8 cellular contexts compared by ENCODE assay signal in the genomic region with DNA sequence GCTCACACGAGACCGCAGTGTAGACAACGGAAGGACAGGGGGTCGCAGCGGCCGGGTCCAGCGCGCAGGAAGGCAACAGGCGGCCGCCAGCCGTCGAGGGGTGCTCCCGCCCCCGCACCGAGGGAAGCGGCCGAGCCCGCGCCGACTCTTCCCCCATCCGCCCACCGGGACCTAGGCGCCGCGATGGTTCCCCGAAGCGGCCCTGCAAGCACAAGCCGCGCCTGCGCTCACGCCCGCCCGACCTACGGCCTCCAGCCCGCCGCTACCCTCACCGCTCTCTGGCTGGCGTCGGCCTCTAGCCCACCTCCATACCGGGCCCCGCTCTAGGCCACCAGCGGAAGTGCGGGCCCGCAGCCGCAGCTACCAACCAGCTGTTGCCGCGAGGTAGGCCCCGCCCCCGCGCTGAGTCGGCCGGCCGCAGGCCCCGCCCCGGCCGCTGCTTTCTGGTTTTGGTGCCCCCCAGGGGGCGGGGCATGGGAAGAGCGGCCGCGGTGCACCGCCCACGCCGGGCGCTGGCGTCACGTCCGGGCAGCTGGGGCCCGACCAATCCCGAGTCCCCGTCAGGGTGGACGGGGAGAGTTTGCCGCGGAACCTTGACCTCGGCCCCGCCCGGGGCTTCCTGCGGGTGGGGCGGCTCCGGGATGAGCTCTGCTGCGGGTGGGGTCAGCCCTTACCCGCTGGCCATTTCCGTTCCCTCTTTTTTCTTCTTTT. TPM values are rescaled to one million over a fixed set of nuclear protein-coding genes. Genes with fewer than 3 reads are reported as not detected.
DNase-seq lines count a peak whose midpoint lies in the region; ATAC-seq and TF ChIP-seq lines count a peak whose summit lies in the region.

A gene with protein sequence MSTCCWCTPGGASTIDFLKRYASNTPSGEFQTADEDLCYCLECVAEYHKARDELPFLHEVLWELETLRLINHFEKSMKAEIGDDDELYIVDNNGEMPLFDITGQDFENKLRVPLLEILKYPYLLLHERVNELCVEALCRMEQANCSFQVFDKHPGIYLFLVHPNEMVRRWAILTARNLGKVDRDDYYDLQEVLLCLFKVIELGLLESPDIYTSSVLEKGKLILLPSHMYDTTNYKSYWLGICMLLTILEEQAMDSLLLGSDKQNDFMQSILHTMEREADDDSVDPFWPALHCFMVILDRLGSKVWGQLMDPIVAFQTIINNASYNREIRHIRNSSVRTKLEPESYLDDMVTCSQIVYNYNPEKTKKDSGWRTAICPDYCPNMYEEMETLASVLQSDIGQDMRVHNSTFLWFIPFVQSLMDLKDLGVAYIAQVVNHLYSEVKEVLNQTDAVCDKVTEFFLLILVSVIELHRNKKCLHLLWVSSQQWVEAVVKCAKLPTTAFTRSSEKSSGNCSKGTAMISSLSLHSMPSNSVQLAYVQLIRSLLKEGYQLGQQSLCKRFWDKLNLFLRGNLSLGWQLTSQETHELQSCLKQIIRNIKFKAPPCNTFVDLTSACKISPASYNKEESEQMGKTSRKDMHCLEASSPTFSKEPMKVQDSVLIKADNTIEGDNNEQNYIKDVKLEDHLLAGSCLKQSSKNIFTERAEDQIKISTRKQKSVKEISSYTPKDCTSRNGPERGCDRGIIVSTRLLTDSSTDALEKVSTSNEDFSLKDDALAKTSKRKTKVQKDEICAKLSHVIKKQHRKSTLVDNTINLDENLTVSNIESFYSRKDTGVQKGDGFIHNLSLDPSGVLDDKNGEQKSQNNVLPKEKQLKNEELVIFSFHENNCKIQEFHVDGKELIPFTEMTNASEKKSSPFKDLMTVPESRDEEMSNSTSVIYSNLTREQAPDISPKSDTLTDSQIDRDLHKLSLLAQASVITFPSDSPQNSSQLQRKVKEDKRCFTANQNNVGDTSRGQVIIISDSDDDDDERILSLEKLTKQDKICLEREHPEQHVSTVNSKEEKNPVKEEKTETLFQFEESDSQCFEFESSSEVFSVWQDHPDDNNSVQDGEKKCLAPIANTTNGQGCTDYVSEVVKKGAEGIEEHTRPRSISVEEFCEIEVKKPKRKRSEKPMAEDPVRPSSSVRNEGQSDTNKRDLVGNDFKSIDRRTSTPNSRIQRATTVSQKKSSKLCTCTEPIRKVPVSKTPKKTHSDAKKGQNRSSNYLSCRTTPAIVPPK (N-terminal part only) (minus strand): TSS at position 342 of the 711 bp plus-strand sequence. CDS start 5,558 bp downstream, outside the sequence.

- TF ChIP-seq POLR2A in upper lobe of left lung (IDR thresholded peaks at IDR 0.05): peak; percentile 69 to 99 (median 92)

- DNase-seq in NCI-H1694 treated with DMSO at 0.1 percent for 48 hours (lab: John Stamatoyannopoulos, UW) (peak; percentile 85), amniotic stem cell (lab: John Stamatoyannopoulos, UW) (peak; percentile 92), left cardiac atrium (peak; percentile 98), posterior vena cava (ENCODE audit: low spot score) (peak; percentile 99), upper lobe of left lung (peak; percentile 98 to 100)

- H3K4me3 Mint-ChIP-seq in T-helper 1 cell treated with Interleukin-12 subunit alpha and Interleukin-12 subunit beta and Interleukin-4 antibody, amounts not matched to agents 30 μg/mL and 1 μg/mL, for 36 hours: peak within 1 kb of the TSS; percentile 91

- H3K36me3 Mint-ChIP-seq in T-helper 1 cell treated with Interleukin-12 subunit alpha and Interleukin-12 subunit beta and Interleukin-4 antibody, amounts not matched to agents 30 μg/mL and 1 μg/mL, for 36 hours (ENCODE audit: low read depth): peaks cover 34% of the 10 kb centered on the region

- peak within 1 kb of the TSS; percentile 94 for H3K27ac Mint-ChIP-seq in T-helper 1 cell treated with Interleukin-12 subunit alpha and Interleukin-12 subunit beta and Interleukin-4 antibody, amounts not matched to agents 30 μg/mL and 1 μg/mL, for 36 hours

- no peaks in the 10 kb centered on the region for H3K9me3 ChIP-seq in upper lobe of left lung

- H3K4me3 ChIP-seq in upper lobe of left lung: peak within 1 kb of the TSS; percentile 66 to 78 (median 72)

- peak in 2 of 6 experiments; percentile 44 to 50 for TF ChIP-seq CTCF in upper lobe of left lung (IDR thresholded peaks at IDR 0.05)

- peak in 1 of 4 donors; percentile 35 for TF ChIP-seq EP300 in upper lobe of left lung (IDR thresholded peaks at IDR 0.05)

- ATAC-seq in GM18499 (IDR thresholded peaks at IDR 0.05; ENCODE audit: insufficient read depth, unreplicated experiment) (peak; percentile 59), HG02938 (IDR thresholded peaks at IDR 0.05; ENCODE audit: unreplicated experiment) (peak; percentile 72), left cardiac atrium (peak; percentile 98), upper lobe of left lung (ENCODE audit: low FRiP score in 2 of 2) (peak; percentile 99 to 100)

- H3K27me3 Mint-ChIP-seq in T-helper 1 cell treated with Interleukin-12 subunit alpha and Interleukin-12 subunit beta and Interleukin-4 antibody, amounts not matched to agents 30 μg/mL and 1 μg/mL, for 36 hours (ENCODE audit: low read depth): no peaks in the 10 kb centered on the region

- H3K9me3 Mint-ChIP-seq in T-helper 1 cell treated with Interleukin-12 subunit alpha and Interleukin-12 subunit beta and Interleukin-4 antibody, amounts not matched to agents 30 μg/mL and 1 μg/mL, for 36 hours: no peaks in the 10 kb centered on the region

- intact Hi-C loops in left cardiac atrium (cut with DNase I) (no loop called here), posterior vena cava (cut with DNase I) (no loop called here)

- H3K27ac ChIP-seq in upper lobe of left lung: peak within 1 kb of the TSS; percentile 87 to 94 (median 92)

- H3K27me3 ChIP-seq in upper lobe of left lung: no peaks in the 10 kb centered on the region

- peaks cover 35% of the 10 kb centered on the region for H3K4me1 Mint-ChIP-seq in T-helper 1 cell treated with Interleukin-12 subunit alpha and Interleukin-12 subunit beta and Interleukin-4 antibody, amounts not matched to agents 30 μg/mL and 1 μg/mL, for 36 hours (ENCODE audit: low read depth)

- H3K36me3 ChIP-seq in upper lobe of left lung: peaks cover 2 to 29% (median 5%) of the 10 kb centered on the region in 4 donors

- peaks cover 38 to 49% (median 41%) of the 10 kb centered on the region in 4 donors for H3K4me1 ChIP-seq in upper lobe of left lung

- WGBS in upper lobe of left lung, 2 donors: 0% methylated on average over 26 to 31 of the region's 82 CpGs

RNA-seq across cellular contexts. Expression of the gene that starts here (rescaled TPM):
- total RNA-seq in left cardiac atrium (10 to 100 TPM; 25.7 to 32.8 TPM), posterior vena cava (10 to 100 TPM; 45.2 to 45.3 TPM), upper lobe of left lung (10 to 100 TPM; 44.3 to 91.4 (median 55.4) TPM)

Comparison
In these comparisons a context has a peak if more than half of its experiments do, and no peak if none do; other contexts are left out.
1. Peak in every context shown above with its lines: DNase-seq, ATAC-seq, H3K4me3 ChIP-seq and H3K27ac ChIP-seq.